Comparison of ENCODE assay signal across 20 cellular contexts in genomic region chr13:110018009-110018408, GRCh38.
DNase-seq lines count a peak whose midpoint lies in the region; ATAC-seq and TF ChIP-seq lines count a peak whose summit lies in the region.
"Had no signal": no experiment of that assay in that cellular context is flagged by ENCODE, and none has a peak within 500 bp of the region (broad histone marks: within the 10 kb centered on the region; RNA-seq: fewer than 3 reads in every experiment).

No MANE protein-coding gene starts in this region.

- H3K18ac ChIP-seq in mesenchymal stem cell (ENCODE audit: low read depth in 1 of 2, low read length in 2 of 2): peak overlapping the region; percentile 68 to 83

- H3K27me3 ChIP-seq in breast epithelium (no peaks in the 10 kb centered on the region), mesenchymal stem cell (ENCODE audit: control insufficient read depth in 1 of 2, insufficient read depth in 1 of 2, low read length in 2 of 2) (peaks cover 0 to 4% of the 10 kb centered on the region in 2 experiments)
- H3K27me3 ChIP-seq: neutrophil had no signal

- no peak overlapping the region for H3K4me2 ChIP-seq in mesenchymal stem cell (ENCODE audit: low read length, poor library complexity, severe bottlenecking)

- no peak overlapping the region for H2BK15ac ChIP-seq in mesenchymal stem cell (ENCODE audit: low read depth, poor library complexity, severe bottlenecking)

- TF ChIP-seq CTCF in AG10803 (conservative IDR thresholded peaks at IDR 0.05; ENCODE audit: low read length) (no peak), breast epithelium (IDR thresholded peaks at IDR 0.05) (no peak)

- no peak overlapping the region for H3K9ac ChIP-seq in mesenchymal stem cell (ENCODE audit: low read length)

- intact Hi-C loops in breast epithelium (cut with DNase I; ENCODE audit: low total_unique reads): no loop called here

- H3K4me1 ChIP-seq in breast epithelium (no peaks in the 10 kb centered on the region), mesenchymal stem cell (ENCODE audit: control insufficient read depth, insufficient read depth, low read depth, low read length) (peaks cover 12% of the 10 kb centered on the region)

- WGBS in mesenchymal stem cell: 68% methylated on average over 11 of the region's 11 CpGs

- H3K9me3 ChIP-seq in breast epithelium (no peaks in the 10 kb centered on the region), mesenchymal stem cell (ENCODE audit: control insufficient read depth, low read length) (no peaks in the 10 kb centered on the region)
- H3K9me3 ChIP-seq: neutrophil had no signal

- H2AK5ac ChIP-seq in mesenchymal stem cell (ENCODE audit: low read length, severe bottlenecking): peak overlapping the region; percentile 32

- peak overlapping the region in 1 of 2 experiments; percentile 46 for H3K14ac ChIP-seq in mesenchymal stem cell (ENCODE audit: low read length in 2 of 2)

- TF ChIP-seq POLR2A in breast epithelium (IDR thresholded peaks at IDR 0.05): no peak

- H4K91ac ChIP-seq in mesenchymal stem cell (ENCODE audit: low read length): peak overlapping the region; percentile 91

- ATAC-seq in HG03097 (IDR thresholded peaks at IDR 0.05; ENCODE audit: low FRiP score, unreplicated experiment): no peak
- ATAC-seq: activated T-cell treated with anti-CD3 and anti-CD28 coated beads, Interleukin-2, amount 50 U/mL, for 4 hours; K562; stimulated activated naive CD8-positive, alpha-beta T cell treated with anti-CD3 and anti-CD28 coated beads, Interleukin-15, amount 100 ng/mL, for 72 hours had no signal

- peak overlapping the region; percentile 88 to 90 for H2BK12ac ChIP-seq in mesenchymal stem cell (ENCODE audit: low read length in 2 of 2)

- H3K4me3 ChIP-seq in AG10803 (ENCODE audit: low read length) (no peak overlapping the region), breast epithelium (no peak overlapping the region), mesenchymal stem cell (ENCODE audit: insufficient read depth in 1 of 2, low read depth in 1 of 2, low read length in 2 of 2) (no peak overlapping the region)
- H3K4me3 ChIP-seq: K562 had no signal

- H3K23ac ChIP-seq in mesenchymal stem cell (ENCODE audit: low read length in 2 of 2): no peak overlapping the region

- H4K8ac ChIP-seq in mesenchymal stem cell (ENCODE audit: low read length): peak overlapping the region; percentile 71

- H2BK120ac ChIP-seq in mesenchymal stem cell (ENCODE audit: low read depth, low read length): no peak overlapping the region

- H3K79me1 ChIP-seq in mesenchymal stem cell (replicated peaks; ENCODE audit: low read length, poor library complexity, severe bottlenecking): no peaks in the 10 kb centered on the region

- DNase-seq in AG10803 (ENCODE audit: low read depth) (peak; percentile 39), NCI-H226 (peak; percentile 47), breast epithelium (ENCODE audit: low spot score in 2 of 2) (no peak), mesenchymal stem cell (no peak), HUDEP-2 (lab: John Stamatoyannopoulos, UW; ENCODE audit: unreplicated experiment in 76 of 76) (no peak), DMS53 (lab: John Stamatoyannopoulos, UW) (no peak), DMS114 treated with DMSO at 0.1 percent for 48 hours (lab: John Stamatoyannopoulos, UW; ENCODE audit: unreplicated experiment) (no peak)
- DNase-seq: activated CD4-positive, alpha-beta T cell treated with anti-CD3 and anti-CD28 coated beads, Interleukin-2, amount 50 U/mL, for 48 hours; activated naive CD8-positive, alpha-beta T cell treated with anti-CD3 and anti-CD28 coated beads for 36 hours; activated T-cell treated with anti-CD3 and anti-CD28 coated beads, Interleukin-2, amount 50 U/mL, for 4 hours; CD4-positive, alpha-beta memory T cell; effector CD4-positive, alpha-beta T cell; NCI-H1092; NCI-H2107; NCI-H774; retina; stimulated activated naive CD8-positive, alpha-beta T cell treated with anti-CD3 and anti-CD28 coated beads, Interleukin-15, amount 100 ng/mL, for 72 hours had no signal

- H3K4ac ChIP-seq in mesenchymal stem cell (ENCODE audit: low read depth in 1 of 2, low read length in 2 of 2): peak overlapping the region; percentile 39 to 64

- H3K27ac ChIP-seq in breast epithelium (peak overlapping the region; percentile 45 to 48), mesenchymal stem cell (ENCODE audit: low read length, poor library complexity, severe bottlenecking) (peak overlapping the region; percentile 64)
- H3K27ac ChIP-seq: neutrophil had no signal

- no peaks in the 10 kb centered on the region for H3K36me3 ChIP-seq in breast epithelium
- H3K36me3 ChIP-seq in mesenchymal stem cell (ENCODE audit: control insufficient read depth in 1 of 2, insufficient read depth in 2 of 2, low read depth in 1 of 2, low read length in 2 of 2): no peaks in the 10 kb centered on the region
- H3K36me3 ChIP-seq: neutrophil had no signal

- no peak overlapping the region for H2BK5ac ChIP-seq in mesenchymal stem cell (ENCODE audit: low read depth, low read length, poor library complexity, severe bottlenecking)

- H2AFZ ChIP-seq in mesenchymal stem cell (ENCODE audit: low read depth, low read length): no peak overlapping the region

Comparison
In these comparisons a context has a peak if more than half of its experiments do, and no peak if none do; other contexts are left out.
1. DNase-seq: peak in AG10803 (single experiment) and NCI-H226 (single experiment); none in breast epithelium (0 of 2), mesenchymal stem cell (single experiment), HUDEP-2 (0 of 76), DMS53 (single experiment) and DMS114 treated with DMSO at 0.1 percent for 48 hours (single experiment).